ENCODE assay signal across 8 cellular contexts in genomic region chr5:159207616-159208507, GRCh38. TPM values are rescaled to one million over a fixed set of nuclear protein-coding genes. Genes with fewer than 3 reads are reported as not detected.
A peak's percentile ranks its signal among the peaks of the same experiment; 100 is the strongest.
DNase-seq lines count a peak whose midpoint lies in the region; ATAC-seq and TF ChIP-seq lines count a peak whose summit lies in the region.

No MANE protein-coding gene starts in this region.

- intact Hi-C loops in lower leg skin (cut with DNase I; ENCODE audit: low total_unique reads) = no loop called here

- DNase-seq in AG20443 (ENCODE audit: low spot score) (peak; percentile 76), NCI-H69 (lab: John Stamatoyannopoulos, UW) (peak; percentile 89), dermis microvascular lymphatic vessel endothelial cell (ENCODE audit: low read depth in 2 of 2) (peak; percentile 21 to 76), lower leg skin (ENCODE audit: low spot score in 2 of 2) (peak; percentile 68 to 95)
- DNase-seq in activated CD4-positive, alpha-beta T cell treated with anti-CD3 and anti-CD28 coated beads, Interleukin-2, amount 50 U/mL, for 48 hours = peak; percentile 72 to 79
- peak; percentile 71 to 83 for DNase-seq in stimulated activated CD4-positive, alpha-beta T cell treated with anti-CD3 and anti-CD28 coated beads, Interleukin-4, amount 100 ng/mL, for 4 hours

- H3K4me3 ChIP-seq in lower leg skin (ENCODE audit: low read depth, poor library complexity, severe bottlenecking) = peak overlapping the region; percentile 73

- no peak for TF ChIP-seq POLR2A in lower leg skin (IDR thresholded peaks at IDR 0.05)

- TF ChIP-seq CTCF in lower leg skin (IDR thresholded peaks at IDR 0.05) = no peak

- ATAC-seq in GM19025 (IDR thresholded peaks at IDR 0.05; ENCODE audit: low read depth, unreplicated experiment) = peak; percentile 33
- ATAC-seq in HG03280 (IDR thresholded peaks at IDR 0.05; ENCODE audit: unreplicated experiment) = peak; percentile 46

- WGBS in lower leg skin, 2 donors = 0 to 1% methylated on average over 36 of the region's 36 CpGs

RNA-seq across cellular contexts. Expression of gene RNF145, which starts 1.5 kb away (rescaled TPM):
- 37.2 and 42.7 TPM in 2 replicates for total RNA-seq in dermis microvascular lymphatic vessel endothelial cell
- total RNA-seq in lower leg skin = 10 to 100 TPM; 32.8 to 57.0 (median 43.9) TPM

RNA-seq across cellular contexts. Expression of gene UBLCP1, which starts 55.2 kb away (rescaled TPM):
- total RNA-seq in dermis microvascular lymphatic vessel endothelial cell (10.3 and 11.3 TPM in 2 replicates), lower leg skin (10 to 100 TPM; 11.1 to 21.1 (median 16.9) TPM)

Comparison
In these comparisons a context has a peak if more than half of its experiments do, and no peak if none do; other contexts are left out.
1. Peak in every context shown above with its lines: DNase-seq, ATAC-seq and H3K4me3 ChIP-seq.